Comparison of ENCODE assay signal across 8 cellular contexts in the genomic region with DNA sequence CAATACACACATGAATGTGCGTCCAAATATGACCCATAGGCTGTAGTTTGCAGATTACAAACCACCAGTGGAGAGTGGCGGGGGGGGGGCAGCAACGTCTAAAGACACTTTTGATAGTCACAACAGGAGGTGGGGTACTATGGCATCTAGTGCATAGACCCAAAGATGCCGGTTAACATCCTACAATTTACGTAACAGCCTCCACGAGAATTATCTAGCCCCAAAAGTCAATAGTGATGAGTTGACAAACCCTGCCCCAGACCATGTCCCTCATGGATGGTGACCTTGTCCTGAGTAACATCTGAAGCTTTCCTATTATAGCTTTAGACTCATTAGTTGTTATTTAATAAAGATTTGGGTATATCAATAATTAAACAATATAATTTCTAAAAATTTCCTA.
"Had no signal": no experiment of that assay in that cellular context is flagged by ENCODE, and none has a peak within 500 bp of the region (broad histone marks: within the 10 kb centered on the region; RNA-seq: fewer than 3 reads in every experiment).

No MANE protein-coding gene starts in this region.

- H2AFZ ChIP-seq: GM23338 had no signal

- H3K27me3 Mint-ChIP-seq: IgD-negative memory B cell had no signal

- FAIRE-seq: H1, H54, HTR-8/SVneo had no signal

- H3K4me3 ChIP-seq: GM23338 had no signal

- ATAC-seq: GM23338 had no signal

- H3K4me2 ChIP-seq: GM23338 had no signal

- H3K4me3 Mint-ChIP-seq: GM23338, H9, IgD-negative memory B cell had no signal

- DNase-seq: H9, HCEC 1CT, KG1 had no signal

- H3K27ac Mint-ChIP-seq: GM23338, H9 had no signal

- H3K9me3 Mint-ChIP-seq: IgD-negative memory B cell had no signal
